ENCODE assay signal across 15 cellular contexts in genomic region chr10:122647383-122647968, GRCh38. TPM values are rescaled to one million over a fixed set of nuclear protein-coding genes. Genes with fewer than 3 reads are reported as not detected.
DNase-seq lines count a peak whose midpoint lies in the region; ATAC-seq and TF ChIP-seq lines count a peak whose summit lies in the region.
"Had no signal": no experiment of that assay in that cellular context is flagged by ENCODE, and none has a peak within 500 bp of the region (broad histone marks: within the 10 kb centered on the region; RNA-seq: fewer than 3 reads in every experiment).

No MANE protein-coding gene starts in this region.

- DNase-seq in activated effector memory CD4-positive, alpha-beta T cell treated with anti-CD3 and anti-CD28 coated beads, Interleukin-2, amount 50 U/mL, for 16 hours: peak; percentile 46
- DNase-seq in activated effector memory CD4-positive, alpha-beta T cell treated with Interleukin-2 at 50 U/mL for 16 hours: no peak
- DNase-seq in mesenteric fat pad (ENCODE audit: low spot score) (peak; percentile 62), spleen (peak; percentile 44), NCI-H2227 treated with DMSO at 0.1 percent for 48 hours (lab: John Stamatoyannopoulos, UW) (no peak), SHP77 (lab: John Stamatoyannopoulos, UW) (no peak), lower lobe of right lung (no peak)
- DNase-seq: ACHN; CD4-positive, CD25-positive, alpha-beta regulatory T cell had no signal

- H3K4me3 ChIP-seq in spleen (no peak overlapping the region), lower lobe of right lung (no peak overlapping the region)
- H3K4me3 ChIP-seq: BLaER1 treated with 17β-estradiol and CSF1 and Interleukin-3, amounts not matched to agents 10 nM and 100 nM; HAP-1 had no signal

- H3K4me1 ChIP-seq in spleen (no peaks in the 10 kb centered on the region), lower lobe of right lung (no peaks in the 10 kb centered on the region)
- H3K4me1 ChIP-seq: HAP-1 had no signal

- TF ChIP-seq CTCF in spleen (IDR thresholded peaks at IDR 0.05 in 8 of 11, conservative IDR thresholded peaks at IDR 0.05 in 3 of 11) (no peak), lower lobe of right lung (IDR thresholded peaks at IDR 0.05) (no peak)

- no peaks in the 10 kb centered on the region for H3K36me3 ChIP-seq in spleen
- H3K36me3 ChIP-seq in lower lobe of right lung: no peaks in the 10 kb centered on the region
- H3K36me3 ChIP-seq: BLaER1 treated with 17β-estradiol and CSF1 and Interleukin-3, amounts not matched to agents 10 nM and 100 nM; HAP-1 had no signal

- 73 to 96% (median 84%) methylated on average over 3 of the region's 3 CpGs for WGBS in spleen, 5 donors

- no peaks in the 10 kb centered on the region for H3K9me3 ChIP-seq in spleen
- H3K9me3 ChIP-seq in lower lobe of right lung: no peaks in the 10 kb centered on the region
- H3K9me3 ChIP-seq: BLaER1 treated with 17β-estradiol and CSF1 and Interleukin-3, amounts not matched to agents 10 nM and 100 nM; HAP-1 had no signal

- H3K27me3 ChIP-seq in spleen (replicated peaks in 1 of 7) (peaks cover 0 to 41% (median 0%) of the 10 kb centered on the region in 7 donors), lower lobe of right lung (ENCODE audit: low read depth) (no peaks in the 10 kb centered on the region)
- H3K27me3 ChIP-seq: BLaER1 treated with 17β-estradiol and CSF1 and Interleukin-3, amounts not matched to agents 10 nM and 100 nM had no signal

- no peak for TF ChIP-seq POLR2A in spleen (IDR thresholded peaks at IDR 0.05)

- intact Hi-C loops in spleen (cut with DNase I; ENCODE audit: low total_unique reads) (no loop called here), lower lobe of right lung (cut with DNase I) (no loop called here)

- H3K27ac ChIP-seq in spleen (no peak overlapping the region), lower lobe of right lung (no peak overlapping the region)
- H3K27ac ChIP-seq: BLaER1 treated with 17β-estradiol and CSF1 and Interleukin-3, amounts not matched to agents 10 nM and 100 nM had no signal

- no peak for ATAC-seq in lower lobe of right lung

RNA-seq across cellular contexts. Expression of gene C10orf120, which starts 52.2 kb away (rescaled TPM):
- total RNA-seq in mesenteric fat pad (not detected), spleen (not detected), lower lobe of right lung (not detected)
- polyA plus RNA-seq in spleen: not detected
- total RNA-seq: A172; CD4-positive, CD25-positive, alpha-beta regulatory T cell; Daoy; H1; HT1080 had no signal
- polyA plus RNA-seq: CD4-positive, CD25-positive, alpha-beta regulatory T cell; H1 had no signal

Comparison
In these comparisons a context has a peak if more than half of its experiments do, and no peak if none do; other contexts are left out.
1. DNase-seq: peak in activated effector memory CD4-positive, alpha-beta T cell treated with anti-CD3 and anti-CD28 coated beads, Interleukin-2, amount 50 U/mL, for 16 hours (single experiment), mesenteric fat pad (single experiment) and spleen (single experiment); none in activated effector memory CD4-positive, alpha-beta T cell treated with Interleukin-2 at 50 U/mL for 16 hours (single experiment), NCI-H2227 treated with DMSO at 0.1 percent for 48 hours (single experiment), SHP77 (0 of 2) and lower lobe of right lung (single experiment).